2 cellular contexts compared by ENCODE assay signal in the genomic region with DNA sequence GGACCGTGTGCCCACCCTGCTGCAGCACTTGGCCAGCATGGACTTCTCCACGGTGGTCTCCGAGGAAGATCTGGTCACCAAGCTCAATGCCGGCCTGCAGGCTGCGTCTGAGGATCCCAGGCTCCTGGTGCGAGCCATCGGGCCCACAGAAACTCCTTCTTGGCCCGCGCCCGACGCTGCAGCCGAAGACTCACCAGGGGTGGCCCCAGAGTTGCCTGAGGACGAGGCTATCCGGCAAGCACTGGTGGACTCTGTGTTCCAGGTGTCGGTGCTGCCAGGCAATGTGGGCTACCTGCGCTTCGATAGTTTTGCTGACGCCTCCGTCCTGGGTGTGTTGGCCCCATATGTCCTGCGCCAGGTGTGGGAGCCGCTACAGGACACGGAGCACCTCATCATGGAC.
TF ChIP-seq lines count a peak whose summit lies in the region.

No MANE protein-coding gene starts in this region.

TF ChIP-seq in GM23338, 12 proteins besides CTCF, POLR2A, EP300 and RAD21 (continues in another document):
- TF ChIP-seq STAT1 (IDR thresholded peaks at IDR 0.05; ENCODE audit: unreplicated experiment) = no peak
- TF ChIP-seq, protein P1, sequence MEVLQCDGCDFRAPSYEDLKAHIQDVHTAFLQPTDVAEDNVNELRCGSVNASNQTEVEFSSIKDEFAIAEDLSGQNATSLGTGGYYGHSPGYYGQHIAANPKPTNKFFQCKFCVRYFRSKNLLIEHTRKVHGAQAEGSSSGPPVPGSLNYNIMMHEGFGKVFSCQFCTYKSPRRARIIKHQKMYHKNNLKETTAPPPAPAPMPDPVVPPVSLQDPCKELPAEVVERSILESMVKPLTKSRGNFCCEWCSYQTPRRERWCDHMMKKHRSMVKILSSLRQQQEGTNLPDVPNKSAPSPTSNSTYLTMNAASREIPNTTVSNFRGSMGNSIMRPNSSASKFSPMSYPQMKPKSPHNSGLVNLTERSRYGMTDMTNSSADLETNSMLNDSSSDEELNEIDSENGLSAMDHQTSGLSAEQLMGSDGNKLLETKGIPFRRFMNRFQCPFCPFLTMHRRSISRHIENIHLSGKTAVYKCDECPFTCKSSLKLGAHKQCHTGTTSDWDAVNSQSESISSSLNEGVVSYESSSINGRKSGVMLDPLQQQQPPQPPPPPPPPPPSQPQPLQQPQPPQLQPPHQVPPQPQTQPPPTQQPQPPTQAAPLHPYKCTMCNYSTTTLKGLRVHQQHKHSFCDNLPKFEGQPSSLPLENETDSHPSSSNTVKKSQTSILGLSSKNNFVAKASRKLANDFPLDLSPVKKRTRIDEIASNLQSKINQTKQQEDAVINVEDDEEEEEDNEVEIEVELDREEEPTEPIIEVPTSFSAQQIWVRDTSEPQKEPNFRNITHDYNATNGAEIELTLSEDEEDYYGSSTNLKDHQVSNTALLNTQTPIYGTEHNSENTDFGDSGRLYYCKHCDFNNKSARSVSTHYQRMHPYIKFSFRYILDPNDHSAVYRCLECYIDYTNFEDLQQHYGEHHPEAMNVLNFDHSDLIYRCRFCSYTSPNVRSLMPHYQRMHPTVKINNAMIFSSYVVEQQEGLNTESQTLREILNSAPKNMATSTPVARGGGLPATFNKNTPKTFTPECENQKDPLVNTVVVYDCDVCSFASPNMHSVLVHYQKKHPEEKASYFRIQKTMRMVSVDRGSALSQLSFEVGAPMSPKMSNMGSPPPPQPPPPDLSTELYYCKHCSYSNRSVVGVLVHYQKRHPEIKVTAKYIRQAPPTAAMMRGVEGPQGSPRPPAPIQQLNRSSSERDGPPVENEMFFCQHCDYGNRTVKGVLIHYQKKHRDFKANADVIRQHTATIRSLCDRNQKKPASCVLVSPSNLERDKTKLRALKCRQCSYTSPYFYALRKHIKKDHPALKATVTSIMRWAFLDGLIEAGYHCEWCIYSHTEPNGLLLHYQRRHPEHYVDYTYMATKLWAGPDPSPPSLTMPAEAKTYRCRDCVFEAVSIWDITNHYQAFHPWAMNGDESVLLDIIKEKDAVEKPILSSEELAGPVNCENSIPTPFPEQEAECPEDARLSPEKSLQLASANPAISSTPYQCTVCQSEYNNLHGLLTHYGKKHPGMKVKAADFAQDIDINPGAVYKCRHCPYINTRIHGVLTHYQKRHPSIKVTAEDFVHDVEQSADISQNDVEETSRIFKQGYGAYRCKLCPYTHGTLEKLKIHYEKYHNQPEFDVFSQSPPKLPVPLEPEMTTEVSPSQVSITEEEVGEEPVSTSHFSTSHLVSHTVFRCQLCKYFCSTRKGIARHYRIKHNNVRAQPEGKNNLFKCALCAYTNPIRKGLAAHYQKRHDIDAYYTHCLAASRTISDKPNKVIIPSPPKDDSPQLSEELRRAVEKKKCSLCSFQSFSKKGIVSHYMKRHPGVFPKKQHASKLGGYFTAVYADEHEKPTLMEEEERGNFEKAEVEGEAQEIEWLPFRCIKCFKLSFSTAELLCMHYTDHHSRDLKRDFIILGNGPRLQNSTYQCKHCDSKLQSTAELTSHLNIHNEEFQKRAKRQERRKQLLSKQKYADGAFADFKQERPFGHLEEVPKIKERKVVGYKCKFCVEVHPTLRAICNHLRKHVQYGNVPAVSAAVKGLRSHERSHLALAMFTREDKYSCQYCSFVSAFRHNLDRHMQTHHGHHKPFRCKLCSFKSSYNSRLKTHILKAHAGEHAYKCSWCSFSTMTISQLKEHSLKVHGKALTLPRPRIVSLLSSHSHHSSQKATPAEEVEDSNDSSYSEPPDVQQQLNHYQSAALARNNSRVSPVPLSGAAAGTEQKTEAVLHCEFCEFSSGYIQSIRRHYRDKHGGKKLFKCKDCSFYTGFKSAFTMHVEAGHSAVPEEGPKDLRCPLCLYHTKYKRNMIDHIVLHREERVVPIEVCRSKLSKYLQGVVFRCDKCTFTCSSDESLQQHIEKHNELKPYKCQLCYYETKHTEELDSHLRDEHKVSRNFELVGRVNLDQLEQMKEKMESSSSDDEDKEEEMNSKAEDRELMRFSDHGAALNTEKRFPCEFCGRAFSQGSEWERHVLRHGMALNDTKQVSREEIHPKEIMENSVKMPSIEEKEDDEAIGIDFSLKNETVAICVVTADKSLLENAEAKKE (CRISPR knock-in tag; IDR thresholded peaks at IDR 0.05) = no peak
- TF ChIP-seq, protein P2, sequence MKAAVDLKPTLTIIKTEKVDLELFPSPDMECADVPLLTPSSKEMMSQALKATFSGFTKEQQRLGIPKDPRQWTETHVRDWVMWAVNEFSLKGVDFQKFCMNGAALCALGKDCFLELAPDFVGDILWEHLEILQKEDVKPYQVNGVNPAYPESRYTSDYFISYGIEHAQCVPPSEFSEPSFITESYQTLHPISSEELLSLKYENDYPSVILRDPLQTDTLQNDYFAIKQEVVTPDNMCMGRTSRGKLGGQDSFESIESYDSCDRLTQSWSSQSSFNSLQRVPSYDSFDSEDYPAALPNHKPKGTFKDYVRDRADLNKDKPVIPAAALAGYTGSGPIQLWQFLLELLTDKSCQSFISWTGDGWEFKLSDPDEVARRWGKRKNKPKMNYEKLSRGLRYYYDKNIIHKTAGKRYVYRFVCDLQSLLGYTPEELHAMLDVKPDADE (IDR thresholded peaks at IDR 0.05) = no peak
- TF ChIP-seq, protein P3, sequence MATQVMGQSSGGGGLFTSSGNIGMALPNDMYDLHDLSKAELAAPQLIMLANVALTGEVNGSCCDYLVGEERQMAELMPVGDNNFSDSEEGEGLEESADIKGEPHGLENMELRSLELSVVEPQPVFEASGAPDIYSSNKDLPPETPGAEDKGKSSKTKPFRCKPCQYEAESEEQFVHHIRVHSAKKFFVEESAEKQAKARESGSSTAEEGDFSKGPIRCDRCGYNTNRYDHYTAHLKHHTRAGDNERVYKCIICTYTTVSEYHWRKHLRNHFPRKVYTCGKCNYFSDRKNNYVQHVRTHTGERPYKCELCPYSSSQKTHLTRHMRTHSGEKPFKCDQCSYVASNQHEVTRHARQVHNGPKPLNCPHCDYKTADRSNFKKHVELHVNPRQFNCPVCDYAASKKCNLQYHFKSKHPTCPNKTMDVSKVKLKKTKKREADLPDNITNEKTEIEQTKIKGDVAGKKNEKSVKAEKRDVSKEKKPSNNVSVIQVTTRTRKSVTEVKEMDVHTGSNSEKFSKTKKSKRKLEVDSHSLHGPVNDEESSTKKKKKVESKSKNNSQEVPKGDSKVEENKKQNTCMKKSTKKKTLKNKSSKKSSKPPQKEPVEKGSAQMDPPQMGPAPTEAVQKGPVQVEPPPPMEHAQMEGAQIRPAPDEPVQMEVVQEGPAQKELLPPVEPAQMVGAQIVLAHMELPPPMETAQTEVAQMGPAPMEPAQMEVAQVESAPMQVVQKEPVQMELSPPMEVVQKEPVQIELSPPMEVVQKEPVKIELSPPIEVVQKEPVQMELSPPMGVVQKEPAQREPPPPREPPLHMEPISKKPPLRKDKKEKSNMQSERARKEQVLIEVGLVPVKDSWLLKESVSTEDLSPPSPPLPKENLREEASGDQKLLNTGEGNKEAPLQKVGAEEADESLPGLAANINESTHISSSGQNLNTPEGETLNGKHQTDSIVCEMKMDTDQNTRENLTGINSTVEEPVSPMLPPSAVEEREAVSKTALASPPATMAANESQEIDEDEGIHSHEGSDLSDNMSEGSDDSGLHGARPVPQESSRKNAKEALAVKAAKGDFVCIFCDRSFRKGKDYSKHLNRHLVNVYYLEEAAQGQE (IDR thresholded peaks at IDR 0.05; ENCODE audit: unreplicated experiment) = no peak
- no peak for TF ChIP-seq CREB1 (CRISPR knock-in tag; IDR thresholded peaks at IDR 0.05; ENCODE audit: low read depth)
- TF ChIP-seq EZH2 (IDR thresholded peaks at IDR 0.05; ENCODE audit: low read depth, unreplicated experiment) = no peak
- TF ChIP-seq EZH2phosphoT487 (IDR thresholded peaks at IDR 0.05; ENCODE audit: unreplicated experiment) = no peak
- TF ChIP-seq ZNF331 (CRISPR knock-in tag; IDR thresholded peaks at IDR 0.05; ENCODE audit: low read depth) = no peak
- TF ChIP-seq NANOG (IDR thresholded peaks at IDR 0.05; ENCODE audit: borderline replicate concordance) = no peak
- TF ChIP-seq ZNF114 (CRISPR knock-in tag; IDR thresholded peaks at IDR 0.05) = no peak

TF ChIP-seq in H1, 55 proteins besides CTCF, POLR2A, EP300 and RAD21 (continues in another document):
- TF ChIP-seq TBP (IDR thresholded peaks at IDR 0.05; ENCODE audit: low read depth, low read length) (no peak), SP1 (IDR thresholded peaks at IDR 0.05; ENCODE audit: low read depth, low read length) (no peak), BRCA1 (IDR thresholded peaks at IDR 0.05; ENCODE audit: low read depth, low read length) (no peak), CTBP2 (IDR thresholded peaks at IDR 0.05; ENCODE audit: borderline replicate concordance, insufficient read depth, insufficient read length, low read length) (no peak), POU5F1 (IDR thresholded peaks at IDR 0.05; ENCODE audit: low read depth, low read length) (no peak), SIN3A (conservative IDR thresholded peaks at IDR 0.05 in 1 of 2, IDR thresholded peaks at IDR 0.05 in 1 of 2; ENCODE audit: low read depth in 1 of 2, low read length in 2 of 2) (no peak), EZH2 (IDR thresholded peaks at IDR 0.05; ENCODE audit: low read depth, low read length, severe bottlenecking) (no peak), TCF12 (IDR thresholded peaks at IDR 0.05; ENCODE audit: low read depth, low read length) (no peak), GABPA (IDR thresholded peaks at IDR 0.05; ENCODE audit: borderline replicate concordance, insufficient read depth, low read length) (no peak), SRF (IDR thresholded peaks at IDR 0.05; ENCODE audit: low read depth, low read length) (no peak), NRF1 (IDR thresholded peaks at IDR 0.05; ENCODE audit: low read depth, low read length) (no peak), MAFK (IDR thresholded peaks at IDR 0.05; ENCODE audit: low read depth, low read length) (no peak), KDM4A (IDR thresholded peaks at IDR 0.05; ENCODE audit: low read depth, low read length, severe bottlenecking) (no peak)
- TF ChIP-seq, protein P4, sequence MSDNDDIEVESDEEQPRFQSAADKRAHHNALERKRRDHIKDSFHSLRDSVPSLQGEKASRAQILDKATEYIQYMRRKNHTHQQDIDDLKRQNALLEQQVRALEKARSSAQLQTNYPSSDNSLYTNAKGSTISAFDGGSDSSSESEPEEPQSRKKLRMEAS (IDR thresholded peaks at IDR 0.05) = no peak
- TF ChIP-seq, protein P5, sequence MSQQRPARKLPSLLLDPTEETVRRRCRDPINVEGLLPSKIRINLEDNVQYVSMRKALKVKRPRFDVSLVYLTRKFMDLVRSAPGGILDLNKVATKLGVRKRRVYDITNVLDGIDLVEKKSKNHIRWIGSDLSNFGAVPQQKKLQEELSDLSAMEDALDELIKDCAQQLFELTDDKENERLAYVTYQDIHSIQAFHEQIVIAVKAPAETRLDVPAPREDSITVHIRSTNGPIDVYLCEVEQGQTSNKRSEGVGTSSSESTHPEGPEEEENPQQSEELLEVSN (IDR thresholded peaks at IDR 0.05) = no peak
- TF ChIP-seq, protein P6, sequence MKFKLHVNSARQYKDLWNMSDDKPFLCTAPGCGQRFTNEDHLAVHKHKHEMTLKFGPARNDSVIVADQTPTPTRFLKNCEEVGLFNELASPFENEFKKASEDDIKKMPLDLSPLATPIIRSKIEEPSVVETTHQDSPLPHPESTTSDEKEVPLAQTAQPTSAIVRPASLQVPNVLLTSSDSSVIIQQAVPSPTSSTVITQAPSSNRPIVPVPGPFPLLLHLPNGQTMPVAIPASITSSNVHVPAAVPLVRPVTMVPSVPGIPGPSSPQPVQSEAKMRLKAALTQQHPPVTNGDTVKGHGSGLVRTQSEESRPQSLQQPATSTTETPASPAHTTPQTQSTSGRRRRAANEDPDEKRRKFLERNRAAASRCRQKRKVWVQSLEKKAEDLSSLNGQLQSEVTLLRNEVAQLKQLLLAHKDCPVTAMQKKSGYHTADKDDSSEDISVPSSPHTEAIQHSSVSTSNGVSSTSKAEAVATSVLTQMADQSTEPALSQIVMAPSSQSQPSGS (IDR thresholded peaks at IDR 0.05; ENCODE audit: low read length) = no peak
